ENCODE assay signal across 21 cellular contexts in the genomic region with DNA sequence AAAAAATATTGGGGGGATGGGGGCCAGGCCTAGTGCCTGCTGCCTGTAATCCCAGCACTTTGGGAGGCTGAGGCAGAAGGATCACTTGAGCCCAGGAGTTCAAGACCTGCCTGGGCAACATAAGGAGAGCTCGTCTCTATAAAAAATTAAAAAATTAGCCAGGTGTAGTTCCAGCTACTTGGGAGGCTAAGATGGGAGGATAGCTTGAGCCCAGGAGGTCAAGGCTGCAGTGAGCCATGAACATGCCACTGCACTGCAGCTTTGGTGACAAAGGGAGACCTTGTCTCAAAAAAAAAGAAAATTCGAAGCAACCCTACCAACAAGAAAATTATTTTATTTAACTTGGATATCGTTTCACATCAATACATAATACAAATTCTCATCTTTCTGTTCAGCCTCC.
"Had no signal": no experiment of that assay in that cellular context is flagged by ENCODE, and none has a peak within 500 bp of the region (broad histone marks: within the 10 kb centered on the region; RNA-seq: fewer than 3 reads in every experiment).

No MANE protein-coding gene starts in this region.

- H3K36me3 ChIP-seq: esophagus muscularis mucosa, gastrocnemius medialis, heart right ventricle, ovary, tibial artery, upper lobe of left lung, uterus had no signal

- H3K27me3 Mint-ChIP-seq: naive thymus-derived CD8-positive, alpha-beta T cell; stimulated activated naive CD8-positive, alpha-beta T cell treated with anti-CD3 and anti-CD28 coated beads, Interleukin-15, Interleukin-2, amounts not matched to agents 100 ng/mL and 50 ng/mL, for 24 hours had no signal

- H3K4me3 ChIP-seq: esophagus muscularis mucosa, gastrocnemius medialis, heart right ventricle, mucosa of descending colon, ovary, tibial artery, upper lobe of left lung, uterus had no signal

- H3K27me3 ChIP-seq: esophagus muscularis mucosa, gastrocnemius medialis, heart right ventricle, ovary, tibial artery, upper lobe of left lung, uterus had no signal

- DNase-seq: cortex of kidney; effector memory CD4-positive, alpha-beta T cell; gastrocnemius medialis; heart right ventricle; hypothalamus; mammary epithelial cell; mucosa of descending colon; naive thymus-derived CD8-positive, alpha-beta T cell; nucleus accumbens; right cardiac atrium; stimulated activated CD4-positive, alpha-beta T cell treated with anti-CD3 and anti-CD28 coated beads, Interleukin-4, amount 100 ng/mL, for 1 hour; stimulated activated CD8-positive, alpha-beta memory T cell treated with anti-CD3 and anti-CD28 coated beads, Interleukin-4, amount 100 ng/mL, for 48 hours; tibial artery; uterus had no signal

- H3K9me3 Mint-ChIP-seq: naive thymus-derived CD8-positive, alpha-beta T cell; stimulated activated effector memory CD8-positive, alpha-beta T cell treated with anti-CD3 and anti-CD28 coated beads, Interleukin-12 subunit alpha, Interleukin-12 subunit beta, amount 100 ng/mL, for 72 hours; stimulated activated naive CD8-positive, alpha-beta T cell treated with anti-CD3 and anti-CD28 coated beads, Interleukin-15, Interleukin-2, amounts not matched to agents 100 ng/mL and 50 ng/mL, for 24 hours had no signal

- H3K27ac Mint-ChIP-seq: progenitor cell of endocrine pancreas had no signal

- H3K4me3 Mint-ChIP-seq: stimulated activated effector memory CD8-positive, alpha-beta T cell treated with anti-CD3 and anti-CD28 coated beads, Interleukin-12 subunit alpha, Interleukin-12 subunit beta, amount 100 ng/mL, for 72 hours; stimulated activated naive CD8-positive, alpha-beta T cell treated with anti-CD3 and anti-CD28 coated beads, Interleukin-15, Interleukin-2, amounts not matched to agents 100 ng/mL and 50 ng/mL, for 24 hours had no signal

- H3K27ac ChIP-seq: epithelial cell of prostate, esophagus muscularis mucosa, gastrocnemius medialis, heart right ventricle, ovary, tibial artery, upper lobe of left lung, uterus had no signal

- H3K4me1 ChIP-seq: gastrocnemius medialis, tibial artery, uterus had no signal

- H3K36me3 Mint-ChIP-seq: naive thymus-derived CD8-positive, alpha-beta T cell; stimulated activated effector memory CD8-positive, alpha-beta T cell treated with anti-CD3 and anti-CD28 coated beads, Interleukin-12 subunit alpha, Interleukin-12 subunit beta, amount 100 ng/mL, for 72 hours had no signal

- ATAC-seq: gastrocnemius medialis; heart right ventricle; mucosa of descending colon; naive thymus-derived CD8-positive, alpha-beta T cell; right cardiac atrium; stimulated activated effector memory CD8-positive, alpha-beta T cell treated with anti-CD3 and anti-CD28 coated beads, Interleukin-12 subunit alpha, Interleukin-12 subunit beta, amount 100 ng/mL, for 72 hours had no signal
